Comparison of ENCODE assay signal across 8 cellular contexts in genomic region chr6:11975353-11975977, GRCh38. TPM values are rescaled to one million over a fixed set of nuclear protein-coding genes. Genes with fewer than 3 reads are reported as not detected.
DNase-seq lines count a peak whose midpoint lies in the region; ATAC-seq and TF ChIP-seq lines count a peak whose summit lies in the region.

No MANE protein-coding gene starts in this region.

- no peaks in the 10 kb centered on the region for H3K9me3 Mint-ChIP-seq in activated CD4-positive, alpha-beta memory T cell treated with anti-CD3 and anti-CD28 coated beads for 36 hours
- H3K9me3 Mint-ChIP-seq in H9, result no peaks in the 10 kb centered on the region

- H2BK15ac ChIP-seq in H9 (ENCODE audit: low read depth, low read length), result no peak overlapping the region

- H4K5ac ChIP-seq in H9 (ENCODE audit: insufficient read length, low read depth, low read length), result no peak overlapping the region

- H3K79me2 ChIP-seq in osteoblast (ENCODE audit: insufficient read depth, low read length), result no peaks in the 10 kb centered on the region
- H3K79me2 ChIP-seq in H9 (ENCODE audit: insufficient read depth, low read length), result no peaks in the 10 kb centered on the region

- H3K4ac ChIP-seq in H9 (ENCODE audit: low read depth, low read length), result no peak overlapping the region

- H3K4me1 Mint-ChIP-seq in activated CD4-positive, alpha-beta memory T cell treated with anti-CD3 and anti-CD28 coated beads for 36 hours (ENCODE audit: low read depth), result peaks cover 11% of the 10 kb centered on the region
- H3K4me1 Mint-ChIP-seq in H9, result peaks cover 41 to 44% of the 10 kb centered on the region in 2 experiments

- no peaks in the 10 kb centered on the region for H3K23me2 ChIP-seq in H9 (ENCODE audit: insufficient read length, low read depth, low read length, poor library complexity, severe bottlenecking)

- H3K27ac Mint-ChIP-seq in activated CD4-positive, alpha-beta memory T cell treated with anti-CD3 and anti-CD28 coated beads for 36 hours, result no peak overlapping the region
- H3K27ac Mint-ChIP-seq in H9, result peak overlapping the region in 1 of 3 experiments; percentile 80; a peak in 3 of 7 replicates

- no peak overlapping the region for H3K23ac ChIP-seq in H9 (ENCODE audit: insufficient read length, low read depth, low read length)

- H2BK120ac ChIP-seq in H9 (ENCODE audit: low read depth, low read length, poor library complexity, severe bottlenecking), result no peak overlapping the region

- no peak overlapping the region for H2BK20ac ChIP-seq in H9 (ENCODE audit: low read depth, low read length, poor library complexity, severe bottlenecking)

- H4K8ac ChIP-seq in H9 (replicated peaks; ENCODE audit: insufficient read length, low read depth, low read length), result no peak overlapping the region

- intact Hi-C loops in activated CD4-positive, alpha-beta memory T cell treated with anti-CD3 and anti-CD28 coated beads for 36 hours (cut with micrococcal nuclease), result no loop called here
- intact Hi-C loops in gastrocnemius medialis (cut with DNase I; ENCODE audit: low total_unique reads), result no loop called here

- ATAC-seq in HG03139 (IDR thresholded peaks at IDR 0.05; ENCODE audit: unreplicated experiment) (peak; percentile 90), gastrocnemius medialis (peak in 1 of 2 donors; percentile 56)

- H3K4me1 ChIP-seq in gastrocnemius medialis (no peaks in the 10 kb centered on the region), osteoblast (ENCODE audit: insufficient read depth, low read length) (peaks cover 30% of the 10 kb centered on the region), H9 (ENCODE audit: insufficient read depth, low read length) (peaks cover 12% of the 10 kb centered on the region)

- H3K79me1 ChIP-seq in H9 (ENCODE audit: insufficient read depth, low read depth, low read length, poor library complexity, severe bottlenecking), result no peaks in the 10 kb centered on the region

- H3K9me3 ChIP-seq in gastrocnemius medialis, result no peaks in the 10 kb centered on the region
- no peaks in the 10 kb centered on the region for H3K9me3 ChIP-seq in osteoblast (ENCODE audit: low read depth, low read length)
- H3K9me3 ChIP-seq in H9 (ENCODE audit: control insufficient read depth, low read depth, low read length), result no peaks in the 10 kb centered on the region

- no CpG with 5 or more reads among the region's 14 CpGs for WGBS in H9 (ENCODE audit: extremely low coverage, insufficient read length, low lambda C conversion rate)

- H3K9ac ChIP-seq in H9 (ENCODE audit: extremely low read depth, insufficient read length, low read length), result no peak overlapping the region

- H2BK5ac ChIP-seq in H9 (ENCODE audit: insufficient read length, low read length), result no peak overlapping the region

- H2AFZ ChIP-seq in osteoblast (ENCODE audit: low read length) (no peak overlapping the region), H9 (ENCODE audit: low read length) (no peak overlapping the region)

- H2BK12ac ChIP-seq in H9 (ENCODE audit: insufficient read length, low read depth, low read length), result no peak overlapping the region

- H3K4me2 ChIP-seq in osteoblast (ENCODE audit: insufficient read depth, low read length), result no peak overlapping the region
- no peak overlapping the region for H3K4me2 ChIP-seq in H9 (ENCODE audit: insufficient read depth, insufficient read length, low read length)

- H3K27me3 ChIP-seq in gastrocnemius medialis, result no peaks in the 10 kb centered on the region
- no peaks in the 10 kb centered on the region for H3K27me3 ChIP-seq in osteoblast (ENCODE audit: insufficient read depth, low read length)
- no peaks in the 10 kb centered on the region for H3K27me3 ChIP-seq in H9 (ENCODE audit: insufficient read depth, low read length)

- no peak overlapping the region for H3T11ph ChIP-seq in H9 (ENCODE audit: low read length)

- in situ Hi-C loops in gastrocnemius medialis (cut with MboI; ENCODE audit: low sequenced_read_pairs in 4 of 4), result no loop called here

- no peak overlapping the region for H3K14ac ChIP-seq in H9 (ENCODE audit: insufficient read depth, low read length)

- no peak overlapping the region for H3K4me3 ChIP-seq in gastrocnemius medialis
- no peak overlapping the region for H3K4me3 ChIP-seq in osteoblast (ENCODE audit: insufficient read depth, low read length)

- no peak overlapping the region for H3K18ac ChIP-seq in H9 (ENCODE audit: insufficient read length, low read depth, low read length)

- no peak overlapping the region for H4K91ac ChIP-seq in H9 (ENCODE audit: insufficient read length, low read depth, low read length)

- H3K27ac ChIP-seq in 22Rv1 (peak overlapping the region; percentile 21; the same call in 1 of the 2 replicates), gastrocnemius medialis (no peak overlapping the region), osteoblast (ENCODE audit: low read depth, low read length) (no peak overlapping the region), H9 (ENCODE audit: insufficient read length, low read depth, low read length) (no peak overlapping the region)

- POLR2A ChIA-PET in activated CD4-positive, alpha-beta memory T cell treated with anti-CD3 and anti-CD28 coated beads for 36 hours (lab: Charles Lee), result no interaction called here

- H3K27me3 Mint-ChIP-seq in activated CD4-positive, alpha-beta memory T cell treated with anti-CD3 and anti-CD28 coated beads for 36 hours, result no peaks in the 10 kb centered on the region
- no peaks in the 10 kb centered on the region for H3K27me3 Mint-ChIP-seq in H9 (ENCODE audit: low read depth)

- H3K4me3 Mint-ChIP-seq in activated CD4-positive, alpha-beta memory T cell treated with anti-CD3 and anti-CD28 coated beads for 36 hours, result no peak overlapping the region
- no peak overlapping the region for H3K4me3 Mint-ChIP-seq in H9

- no peak overlapping the region for H3K56ac ChIP-seq in H9 (ENCODE audit: insufficient read length, low read depth, low read length)

- no peak overlapping the region for H2AK5ac ChIP-seq in H9 (ENCODE audit: insufficient read length, low read length)

- DNase-seq in activated CD4-positive, alpha-beta memory T cell treated with anti-CD3 and anti-CD28 coated beads for 36 hours, result peak; percentile 43
- DNase-seq in gastrocnemius medialis, result peak; percentile 17 to 23
- no peak for DNase-seq in osteoblast (ENCODE audit: insufficient read length, low spot score, missing footprints)
- DNase-seq in T1000 (lab: John Stamatoyannopoulos, UW), result no peak
- DNase-seq in H9, result no peak

- no peaks in the 10 kb centered on the region for H3K36me3 Mint-ChIP-seq in activated CD4-positive, alpha-beta memory T cell treated with anti-CD3 and anti-CD28 coated beads for 36 hours
- peaks cover 0 to 6% (median 3%) of the 10 kb centered on the region in 3 experiments; a peak in 3 of 7 replicates for H3K36me3 Mint-ChIP-seq in H9 (ENCODE audit: insufficient read depth in 1 of 3, low read depth in 3 of 3)

- no peak for TF ChIP-seq CTCF in 22Rv1 (IDR thresholded peaks at IDR 0.05)
- TF ChIP-seq CTCF in gastrocnemius medialis (IDR thresholded peaks at IDR 0.05 in 4 of 5, conservative IDR thresholded peaks at IDR 0.05 in 1 of 5), result no peak
- no peak for TF ChIP-seq CTCF in osteoblast (IDR thresholded peaks at IDR 0.05; ENCODE audit: extremely low read depth, low read depth, low read length)
- TF ChIP-seq CTCF in H9 (conservative IDR thresholded peaks at IDR 0.05), result no peak

- H4K20me1 ChIP-seq in osteoblast (ENCODE audit: insufficient read depth, low read length) (no peaks in the 10 kb centered on the region), H9 (ENCODE audit: control insufficient read depth, insufficient read depth, insufficient read length) (no peaks in the 10 kb centered on the region)

- no peaks in the 10 kb centered on the region for H3K36me3 ChIP-seq in gastrocnemius medialis
- H3K36me3 ChIP-seq in osteoblast (ENCODE audit: insufficient read depth, low read length), result no peaks in the 10 kb centered on the region

- CTCF ChIA-PET in activated CD4-positive, alpha-beta memory T cell treated with anti-CD3 and anti-CD28 coated beads for 36 hours (lab: Charles Lee), result no interaction called here

- TF ChIP-seq POLR2A in GM19099 (IDR thresholded peaks at IDR 0.05; ENCODE audit: extremely low read depth, insufficient read length, low read depth), result peak; percentile 45
- no peak for TF ChIP-seq POLR2A in gastrocnemius medialis (IDR thresholded peaks at IDR 0.05)

RNA-seq across cellular contexts. Expression of gene HIVEP1, which starts 36.6 kb away (rescaled TPM):
- 10 to 100 TPM; 43.2 to 43.8 TPM for total RNA-seq in activated CD4-positive, alpha-beta memory T cell treated with anti-CD3 and anti-CD28 coated beads for 36 hours
- total RNA-seq in gastrocnemius medialis (10 to 100 TPM in 2 of 4 donors, 1 to 10 TPM in 2; 8.3 to 13.5 (median 10.5) TPM), osteoblast (18.8 and 21.2 TPM in 2 replicates), H9 (2021) (36.5 and 44.2 TPM in 2 replicates)

Comparison
In these comparisons a context has a peak if more than half of its experiments do, and no peak if none do; other contexts are left out.
1. DNase-seq: peak in activated CD4-positive, alpha-beta memory T cell treated with anti-CD3 and anti-CD28 coated beads for 36 hours (single experiment) and gastrocnemius medialis (2 of 2); none in osteoblast (single experiment), T1000 (single experiment) and H9 (single experiment).